Comparison of ENCODE assay signal across 1 cellular context in genomic region chr17:7307686-7308624, GRCh38.
A peak's percentile ranks its signal among the peaks of the same experiment; 100 is the strongest.
TF ChIP-seq lines count a peak whose summit lies in the region.

No MANE protein-coding gene starts in this region.

TF ChIP-seq in HepG2, 621 proteins besides CTCF, POLR2A, EP300 and RAD21 (continued from another document):
- no peak for TF ChIP-seq ZHX2 (IDR thresholded peaks at IDR 0.05; ENCODE audit: low read depth)
- peak; percentile 23; the same call in 1 of the 2 replicates for TF ChIP-seq ZHX2 (CRISPR knock-in tag; IDR thresholded peaks at IDR 0.05; ENCODE audit: borderline replicate concordance)
- no peak for TF ChIP-seq ZNF317 (CRISPR knock-in tag; IDR thresholded peaks at IDR 0.05)
- no peak for TF ChIP-seq FOSL1 (CRISPR knock-in tag; IDR thresholded peaks at IDR 0.05; ENCODE audit: borderline replicate concordance)
